In the genomic region with DNA sequence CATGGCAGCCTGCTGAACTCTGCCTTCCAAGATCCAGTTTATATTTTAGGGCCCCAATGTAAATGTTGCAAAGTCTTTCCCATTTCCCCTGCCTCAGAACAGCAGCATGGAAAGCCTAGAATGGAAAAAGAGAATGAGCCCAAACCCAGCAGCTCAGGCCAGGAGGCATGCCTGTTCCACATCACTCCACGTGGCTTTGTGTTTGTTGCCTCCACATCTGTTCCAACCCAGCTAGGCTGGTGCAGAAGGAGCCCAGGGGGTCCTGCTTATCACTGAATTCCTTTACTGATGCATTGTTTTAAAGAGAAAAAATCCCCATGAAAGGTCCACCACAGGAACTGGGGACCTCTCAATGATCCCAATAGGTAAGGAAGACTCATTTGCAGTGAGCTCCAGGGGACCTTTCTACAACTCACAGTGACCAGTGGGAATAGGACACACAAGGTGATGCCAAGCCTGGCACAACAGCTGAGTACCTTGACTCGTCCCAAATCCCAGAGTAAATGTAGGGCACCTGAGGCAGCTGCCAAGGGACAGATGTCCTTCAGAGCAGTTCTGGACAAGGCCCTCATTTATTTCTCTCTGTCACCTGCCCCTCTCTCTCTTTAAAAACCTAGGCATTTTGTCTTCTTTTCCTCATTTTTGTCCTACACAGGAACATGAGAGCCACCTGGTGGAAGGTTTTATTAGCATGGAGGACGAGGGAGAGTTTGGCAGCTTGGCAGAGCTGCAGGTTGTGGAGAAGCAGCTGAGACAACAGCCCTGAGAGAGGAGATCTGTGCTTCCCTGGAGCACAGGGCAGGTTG, we compare ENCODE assay signal across 9 cellular contexts. TPM values are rescaled to one million over a fixed set of nuclear protein-coding genes. Genes with fewer than 3 reads are reported as not detected.
DNase-seq lines count a peak whose midpoint lies in the region; ATAC-seq and TF ChIP-seq lines count a peak whose summit lies in the region.
"Had no signal": no experiment of that assay in that cellular context is flagged by ENCODE, and none has a peak within 500 bp of the region (broad histone marks: within the 10 kb centered on the region; RNA-seq: fewer than 3 reads in every experiment).

No MANE protein-coding gene starts in this region.

- peak; percentile 70 for DNase-seq in DMS53 treated with DMSO at 0.1 percent for 48 hours (lab: John Stamatoyannopoulos, UW; ENCODE audit: unreplicated experiment)
- DNase-seq in HT-29 (ENCODE audit: low spot score): peak; percentile 57
- DNase-seq in activated CD4-positive, alpha-beta T cell treated with anti-CD3 and anti-CD28 coated beads, Interleukin-2, amount 50 U/mL, for 48 hours: peak; percentile 5 to 13
- no peak for DNase-seq in left lung
- no peak for DNase-seq in NCI-H2107 (lab: John Stamatoyannopoulos, UW)
- DNase-seq in stimulated activated effector memory CD8-positive, alpha-beta T cell treated with anti-CD3 and anti-CD28 coated beads, Interleukin-12 subunit alpha, Interleukin-12 subunit beta, amount 100 ng/mL, for 72 hours (ENCODE audit: low spot score in 2 of 2): no peak

- peak; percentile 79 for ATAC-seq in left lung
- no peak for ATAC-seq in GM19455 (IDR thresholded peaks at IDR 0.05; ENCODE audit: unreplicated experiment)
- no peak for ATAC-seq in HG03159 (IDR thresholded peaks at IDR 0.05; ENCODE audit: unreplicated experiment)
- ATAC-seq in stimulated activated effector memory CD8-positive, alpha-beta T cell treated with anti-CD3 and anti-CD28 coated beads, Interleukin-12 subunit alpha, Interleukin-12 subunit beta, amount 100 ng/mL, for 72 hours: no peak

- no peaks in the 10 kb centered on the region for H3K4me1 ChIP-seq in left lung
- H3K4me1 ChIP-seq: SJSA1 had no signal

- peak in 1 of 2 donors; percentile 39 for TF ChIP-seq CTCF in left lung (IDR thresholded peaks at IDR 0.05)

- no peaks in the 10 kb centered on the region for H3K36me3 ChIP-seq in left lung
- H3K36me3 ChIP-seq: SJSA1 had no signal

- H3K4me3 Mint-ChIP-seq in stimulated activated effector memory CD8-positive, alpha-beta T cell treated with anti-CD3 and anti-CD28 coated beads, Interleukin-12 subunit alpha, Interleukin-12 subunit beta, amount 100 ng/mL, for 72 hours: no peak overlapping the region

- no peaks in the 10 kb centered on the region for H3K36me3 Mint-ChIP-seq in stimulated activated effector memory CD8-positive, alpha-beta T cell treated with anti-CD3 and anti-CD28 coated beads, Interleukin-12 subunit alpha, Interleukin-12 subunit beta, amount 100 ng/mL, for 72 hours

- peaks cover 9% of the 10 kb centered on the region for H3K9me3 Mint-ChIP-seq in stimulated activated effector memory CD8-positive, alpha-beta T cell treated with anti-CD3 and anti-CD28 coated beads, Interleukin-12 subunit alpha, Interleukin-12 subunit beta, amount 100 ng/mL, for 72 hours

- peaks cover 0 to 26% of the 10 kb centered on the region in 2 donors for H3K9me3 ChIP-seq in left lung

- no peak overlapping the region for H3K27ac Mint-ChIP-seq in stimulated activated effector memory CD8-positive, alpha-beta T cell treated with anti-CD3 and anti-CD28 coated beads, Interleukin-12 subunit alpha, Interleukin-12 subunit beta, amount 100 ng/mL, for 72 hours

- H3K4me1 Mint-ChIP-seq in stimulated activated effector memory CD8-positive, alpha-beta T cell treated with anti-CD3 and anti-CD28 coated beads, Interleukin-12 subunit alpha, Interleukin-12 subunit beta, amount 100 ng/mL, for 72 hours: no peaks in the 10 kb centered on the region

- intact Hi-C loops in left lung (cut with DNase I): no loop called here

- H3K4me3 ChIP-seq in left lung: no peak overlapping the region
- H3K4me3 ChIP-seq: SJSA1 had no signal

- peaks cover 0 to 7% of the 10 kb centered on the region in 2 donors for H3K27me3 ChIP-seq in left lung
- H3K27me3 ChIP-seq: SJSA1 had no signal

- H3K27ac ChIP-seq in left lung: no peak overlapping the region
- H3K27ac ChIP-seq: SJSA1 had no signal

RNA-seq across cellular contexts. Expression of gene ADAMTS17, which starts 41.7 kb away (rescaled TPM):
- 3.0 and 4.2 TPM in 2 replicates for total RNA-seq in HT-29 (2014; rRNA removed; shearing (Covaris generic))
- total RNA-seq in left lung: 1 to 10 TPM; 2.9 to 3.8 TPM

Comparison
In these comparisons a context has a peak if more than half of its experiments do, and no peak if none do; other contexts are left out.
1. DNase-seq: peak in DMS53 treated with DMSO at 0.1 percent for 48 hours (single experiment), HT-29 (single experiment) and activated CD4-positive, alpha-beta T cell treated with anti-CD3 and anti-CD28 coated beads, Interleukin-2, amount 50 U/mL, for 48 hours (2 of 2); none in left lung (0 of 2), NCI-H2107 (single experiment) and stimulated activated effector memory CD8-positive, alpha-beta T cell treated with anti-CD3 and anti-CD28 coated beads, Interleukin-12 subunit alpha, Interleukin-12 subunit beta, amount 100 ng/mL, for 72 hours (0 of 2).